In the genomic region with DNA sequence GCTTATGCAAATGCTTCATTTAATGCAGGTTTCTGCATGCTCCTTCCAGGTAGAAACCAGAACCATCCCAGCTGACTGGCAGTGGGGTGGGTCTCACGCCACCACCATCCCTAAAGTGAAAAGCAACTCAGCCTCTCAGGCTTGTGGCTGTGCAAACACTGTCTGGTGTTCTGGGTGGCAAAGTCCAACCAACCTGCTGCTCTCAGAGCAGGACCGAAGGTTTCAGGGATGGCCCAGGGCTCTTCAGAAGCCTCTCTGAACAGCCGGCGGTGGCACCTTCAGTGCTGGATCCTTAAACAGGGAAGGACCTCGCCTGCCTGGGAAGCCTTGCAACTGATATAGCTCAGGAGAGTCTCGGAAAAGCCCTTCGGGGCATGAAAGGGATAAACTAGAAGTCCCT, we compare ENCODE assay signal across 30 cellular contexts.
"Had no signal": no experiment of that assay in that cellular context is flagged by ENCODE, and none has a peak within 500 bp of the region (broad histone marks: within the 10 kb centered on the region; RNA-seq: fewer than 3 reads in every experiment).

No MANE protein-coding gene starts in this region.

- H3K9me3 ChIP-seq: adrenal gland, body of pancreas, esophagus squamous epithelium, heart right ventricle, thyroid gland, upper lobe of right lung had no signal

- DNase-seq: activated CD4-positive, alpha-beta memory T cell treated with anti-CD3 and anti-CD28 coated beads, Interleukin-2, amount 10 ng/mL, durations not matched to agents 7 days and 5 days; activated CD4-positive, alpha-beta T cell treated with anti-CD3 and anti-CD28 coated beads for 1 hour; activated CD4-positive, alpha-beta T cell treated with anti-CD3 and anti-CD28 coated beads, Interleukin-2, amount 10 ng/mL, durations not matched to agents 7 days and 5 days; activated naive CD4-positive, alpha-beta T cell treated with Interleukin-2 at 50 U/mL for 16 hours; activated naive CD8-positive, alpha-beta T cell treated with anti-CD3 and anti-CD28 coated beads for 36 hours; activated T-cell treated with anti-CD3 and anti-CD28 coated beads, Interleukin-2, amount 50 U/mL, for 72 hours; adrenal gland; aorta; body of pancreas; effector CD8-positive, alpha-beta T cell; esophagus squamous epithelium; foreskin melanocyte; heart right ventricle; midbrain; natural killer cell; stimulated activated CD4-positive, alpha-beta T cell treated with anti-CD3 and anti-CD28 coated beads, Interleukin-1b, Interleukin-23, amount 100 ng/mL, for 48 hours; stimulated activated CD4-positive, alpha-beta T cell treated with anti-CD3 and anti-CD28 coated beads, Interleukin-4, amount 100 ng/mL, for 4 hours; stimulated activated CD8-positive, alpha-beta memory T cell treated with anti-CD3 and anti-CD28 coated beads, Interleukin-4, amount 100 ng/mL, for 48 hours; stimulated activated naive CD8-positive, alpha-beta T cell treated with anti-CD3 and anti-CD28 coated beads, Interleukin-15, amount 100 ng/mL, for 72 hours; substantia nigra; T-helper 17 cell; thyroid gland; upper lobe of right lung had no signal

- H3K4me1 ChIP-seq: adrenal gland, body of pancreas, esophagus squamous epithelium, heart right ventricle, thyroid gland, upper lobe of right lung had no signal

- H3K27ac ChIP-seq: adrenal gland, body of pancreas, epithelial cell of prostate, esophagus squamous epithelium, heart right ventricle, skin epidermis, thyroid gland, upper lobe of right lung had no signal

- ATAC-seq: activated T-cell treated with anti-CD3 and anti-CD28 coated beads, Interleukin-2, amount 50 U/mL, for 72 hours; body of pancreas; heart right ventricle; natural killer cell; sciatic nerve; stimulated activated memory B cell treated with anti-CD40 and anti-IgM and Interleukin-4, amounts not matched to agents 10 μg/mL and 1 μg/mL and 100 μg/mL, for 72 hours; stimulated activated naive CD8-positive, alpha-beta T cell treated with anti-CD3 and anti-CD28 coated beads, Interleukin-15, amount 100 ng/mL, for 72 hours; T-helper 17 cell; upper lobe of right lung; WTC11 had no signal

- H3K4me3 ChIP-seq: adrenal gland, body of pancreas, esophagus squamous epithelium, heart right ventricle, skin epidermis, thyroid gland, upper lobe of right lung had no signal

- H3K27me3 ChIP-seq: adrenal gland, body of pancreas, esophagus squamous epithelium, heart right ventricle, thyroid gland, upper lobe of right lung had no signal

- FAIRE-seq: colon, endometrium had no signal
